ENCODE assay signal across 23 cellular contexts in the genomic region with DNA sequence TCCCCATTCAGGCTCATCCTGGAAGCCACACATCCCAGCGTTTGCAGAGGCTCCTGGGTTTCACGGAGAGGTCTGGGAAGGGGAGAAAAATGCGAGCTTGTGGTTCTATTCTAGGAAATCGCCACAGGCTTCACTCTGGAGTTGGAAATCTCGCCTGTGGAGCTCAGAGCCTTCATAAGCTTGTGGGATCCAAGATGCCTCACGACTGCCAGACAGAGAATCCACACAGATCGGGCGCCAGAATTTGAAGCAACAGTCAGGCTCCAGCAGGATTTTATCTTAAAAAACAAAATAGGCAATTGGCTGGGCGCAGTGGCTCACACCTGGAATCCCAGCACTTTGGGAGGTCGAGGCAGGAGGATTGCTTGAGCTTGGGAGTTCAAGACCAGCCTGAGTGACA.
"Had no signal": no experiment of that assay in that cellular context is flagged by ENCODE, and none has a peak within 500 bp of the region (broad histone marks: within the 10 kb centered on the region; RNA-seq: fewer than 3 reads in every experiment).

No MANE protein-coding gene starts in this region.

- H3K27me3 ChIP-seq: breast epithelium, SJCRH30 had no signal

- H3K36me3 ChIP-seq: breast epithelium, SJCRH30 had no signal

- H3K4me1 Mint-ChIP-seq: activated CD4-positive, alpha-beta T cell treated with anti-CD3 and anti-CD28 coated beads, Interleukin-2, amount 10 ng/mL, durations not matched to agents 7 days and 5 days; activated naive CD4-positive, alpha-beta T cell treated with anti-CD3 and anti-CD28 coated beads, Interleukin-2, amount 10 ng/mL, durations not matched to agents 7 days and 5 days; activated naive CD8-positive, alpha-beta T cell treated with anti-CD3 and anti-CD28 coated beads for 36 hours had no signal

- H3K27ac Mint-ChIP-seq: activated CD4-positive, alpha-beta memory T cell treated with anti-CD3 and anti-CD28 coated beads for 36 hours; activated CD4-positive, alpha-beta T cell treated with anti-CD3 and anti-CD28 coated beads, Interleukin-2, amount 10 ng/mL, durations not matched to agents 7 days and 5 days; activated naive CD4-positive, alpha-beta T cell treated with anti-CD3 and anti-CD28 coated beads, Interleukin-2, amount 10 ng/mL, durations not matched to agents 7 days and 5 days; activated naive CD8-positive, alpha-beta T cell treated with anti-CD3 and anti-CD28 coated beads for 36 hours; activated T-cell treated with anti-CD3 and anti-CD28 coated beads, Interleukin-2, amount 50 U/mL, for 72 hours; activated T-helper 2 cell treated with anti-CD3 and anti-CD28 coated beads, Interferon-gamma antibody, Interleukin-2, Interleukin-4, amounts not matched to agents 10 μg/mL and 5 μg/mL and 100 μg/mL, durations not matched to agents 14 hours and 24 hours and 36 hours had no signal

- H3K27ac ChIP-seq: breast epithelium, RWPE1, SJCRH30, VCaP had no signal

- H3K4me3 ChIP-seq: breast epithelium, SJCRH30 had no signal

- H3K4me1 ChIP-seq: breast epithelium, SJCRH30 had no signal

- H3K36me3 Mint-ChIP-seq: activated CD4-positive, alpha-beta memory T cell treated with anti-CD3 and anti-CD28 coated beads for 36 hours; activated naive CD4-positive, alpha-beta T cell treated with anti-CD3 and anti-CD28 coated beads, Interleukin-2, amount 10 ng/mL, durations not matched to agents 7 days and 5 days; activated naive CD8-positive, alpha-beta T cell treated with anti-CD3 and anti-CD28 coated beads for 36 hours had no signal

- H3K4me3 Mint-ChIP-seq: activated CD4-positive, alpha-beta memory T cell treated with anti-CD3 and anti-CD28 coated beads for 36 hours; activated CD4-positive, alpha-beta T cell treated with anti-CD3 and anti-CD28 coated beads, Interleukin-2, amount 10 ng/mL, durations not matched to agents 7 days and 5 days; activated naive CD4-positive, alpha-beta T cell treated with anti-CD3 and anti-CD28 coated beads, Interleukin-2, amount 10 ng/mL, durations not matched to agents 7 days and 5 days; activated naive CD8-positive, alpha-beta T cell treated with anti-CD3 and anti-CD28 coated beads for 36 hours; activated T-cell treated with anti-CD3 and anti-CD28 coated beads, Interleukin-2, amount 50 U/mL, for 72 hours had no signal

- H3K9me3 ChIP-seq: breast epithelium, SJCRH30, SK-N-SH had no signal

- H3K9ac ChIP-seq: SK-N-SH had no signal

- ATAC-seq: activated T-cell treated with anti-CD3 and anti-CD28 coated beads, Interleukin-2, amount 50 U/mL, for 72 hours; Panc1 had no signal

- H3K9me3 Mint-ChIP-seq: activated CD4-positive, alpha-beta memory T cell treated with anti-CD3 and anti-CD28 coated beads for 36 hours; activated CD4-positive, alpha-beta T cell treated with anti-CD3 and anti-CD28 coated beads, Interleukin-2, amount 10 ng/mL, durations not matched to agents 7 days and 5 days; activated naive CD4-positive, alpha-beta T cell treated with anti-CD3 and anti-CD28 coated beads, Interleukin-2, amount 10 ng/mL, durations not matched to agents 7 days and 5 days; activated naive CD8-positive, alpha-beta T cell treated with anti-CD3 and anti-CD28 coated beads for 36 hours; activated T-cell treated with anti-CD3 and anti-CD28 coated beads, Interleukin-2, amount 50 U/mL, for 72 hours; activated T-helper 2 cell treated with anti-CD3 and anti-CD28 coated beads, Interferon-gamma antibody, Interleukin-2, Interleukin-4, amounts not matched to agents 10 μg/mL and 5 μg/mL and 100 μg/mL, durations not matched to agents 14 hours and 24 hours and 36 hours had no signal

- H3K27me3 Mint-ChIP-seq: activated CD4-positive, alpha-beta T cell treated with anti-CD3 and anti-CD28 coated beads, Interleukin-2, amount 10 ng/mL, durations not matched to agents 7 days and 5 days; activated naive CD4-positive, alpha-beta T cell treated with anti-CD3 and anti-CD28 coated beads, Interleukin-2, amount 10 ng/mL, durations not matched to agents 7 days and 5 days; activated naive CD8-positive, alpha-beta T cell treated with anti-CD3 and anti-CD28 coated beads for 36 hours had no signal

- DNase-seq: activated CD4-positive, alpha-beta memory T cell treated with anti-CD3 and anti-CD28 coated beads for 36 hours; activated CD4-positive, alpha-beta T cell treated with anti-CD3 and anti-CD28 coated beads, Interleukin-2, amount 10 ng/mL, durations not matched to agents 7 days and 5 days; activated CD4-positive, CD25-positive, alpha-beta regulatory T cell; activated gamma-delta T cell treated with Interleukin-2 at 50 U/mL for 16 hours; activated naive CD4-positive, alpha-beta T cell treated with anti-CD3 and anti-CD28 coated beads, Interleukin-2, amount 10 ng/mL, durations not matched to agents 7 days and 5 days; activated naive CD8-positive, alpha-beta T cell treated with anti-CD3 and anti-CD28 coated beads for 36 hours; activated T-cell treated with anti-CD3 and anti-CD28 coated beads, Interleukin-2, amount 50 U/mL, for 72 hours; caudate nucleus; NCI-H1436 treated with DMSO at 0.1 percent for 48 hours; NCI-H187; NCI-H2081; NCI-H524 treated with DMSO at 0.1 percent for 48 hours; NCI-H774; OCI-M1; Right ventricle myocardium superior; SJCRH30; SK-N-SH; T-helper 1 cell had no signal

- H3K4me2 ChIP-seq: SK-N-SH had no signal
